Comparison of ENCODE assay signal across 8 cellular contexts in genomic region chr4:139975830-139976272, GRCh38.
DNase-seq lines count a peak whose midpoint lies in the region; ATAC-seq and TF ChIP-seq lines count a peak whose summit lies in the region.

No MANE protein-coding gene starts in this region.

- H3K4me1 ChIP-seq in psoas muscle, result peaks cover 4% of the 10 kb centered on the region

- ATAC-seq in psoas muscle, result peak in 1 of 4 donors; percentile 55

- intact Hi-C loops in psoas muscle (cut with DNase I), result no loop called here
- intact Hi-C loops in posterior vena cava (cut with DNase I), result no loop called here

- no peaks in the 10 kb centered on the region for H3K9me3 ChIP-seq in psoas muscle

- H3K27me3 ChIP-seq in psoas muscle (ENCODE audit: insufficient read depth in 3 of 3, low read length in 2 of 3), result no peaks in the 10 kb centered on the region

- DNase-seq in EL (peak; percentile 24), OCI-M1 (lab: John Stamatoyannopoulos, UW) (peak; percentile 92), fibroblast of peridontal ligament (ENCODE audit: extremely low read depth) (peak; percentile 76), psoas muscle (no peak), NCI-H2171 (lab: John Stamatoyannopoulos, UW) (no peak), posterior vena cava (ENCODE audit: low spot score) (no peak), NCI-H1417 treated with DMSO at 0.1 percent for 48 hours (lab: John Stamatoyannopoulos, UW) (no peak), NK-92 (lab: John Stamatoyannopoulos, UW; ENCODE audit: unreplicated experiment) (no peak)

- peak overlapping the region; percentile 31 for H3K27ac ChIP-seq in psoas muscle

- no peaks in the 10 kb centered on the region for H3K36me3 ChIP-seq in psoas muscle (ENCODE audit: insufficient read depth in 1 of 2, low read depth in 1 of 2)

- TF ChIP-seq CTCF in psoas muscle (IDR thresholded peaks at IDR 0.05), result no peak

- 34 to 43% (median 38%) methylated on average over 1 of the region's 1 CpG for WGBS in psoas muscle, 3 donors

- no peak overlapping the region for H3K4me3 ChIP-seq in psoas muscle

Comparison
In these comparisons a context has a peak if more than half of its experiments do, and no peak if none do; other contexts are left out.
1. DNase-seq: peak in EL (single experiment), OCI-M1 (single experiment) and fibroblast of peridontal ligament (single experiment); none in psoas muscle (0 of 2), NCI-H2171 (single experiment), posterior vena cava (single experiment), NCI-H1417 treated with DMSO at 0.1 percent for 48 hours (single experiment) and NK-92 (single experiment).